11 cellular contexts compared by ENCODE assay signal in genomic region chr14:61555056-61555838, GRCh38.
A peak's percentile ranks its signal among the peaks of the same experiment; 100 is the strongest.
DNase-seq lines count a peak whose midpoint lies in the region; ATAC-seq and TF ChIP-seq lines count a peak whose summit lies in the region.
"Had no signal": no experiment of that assay in that cellular context is flagged by ENCODE, and none has a peak within 500 bp of the region (broad histone marks: within the 10 kb centered on the region; RNA-seq: fewer than 3 reads in every experiment).

No MANE protein-coding gene starts in this region.

- TF ChIP-seq CTCF in RWPE1 (conservative IDR thresholded peaks at IDR 0.05; ENCODE audit: low read depth) (no peak), epithelial cell of esophagus (IDR thresholded peaks at IDR 0.05; ENCODE audit: insufficient read depth, low read depth, low read length, missing control alignments) (no peak), neutrophil (IDR thresholded peaks at IDR 0.05) (no peak)

- DNase-seq in CD4-positive, alpha-beta memory T cell = no peak
- DNase-seq in RWPE1 (ENCODE audit: low spot score) (no peak), epithelial cell of esophagus (ENCODE audit: low read depth) (peak; percentile 69)
- no peak for DNase-seq in effector memory CD4-positive, alpha-beta T cell
- DNase-seq in stimulated activated CD8-positive, alpha-beta memory T cell treated with anti-CD3 and anti-CD28 coated beads, Interleukin-4, amount 100 ng/mL, for 48 hours = no peak
- DNase-seq: activated naive CD4-positive, alpha-beta T cell treated with anti-CD3 and anti-CD28 coated beads, Interleukin-2, amount 10 ng/mL, durations not matched to agents 7 days and 5 days; SHP77; small intestine had no signal

- H3K4me3 Mint-ChIP-seq in CD4-positive, alpha-beta memory T cell = no peak overlapping the region
- H3K4me3 Mint-ChIP-seq: activated naive CD4-positive, alpha-beta T cell treated with anti-CD3 and anti-CD28 coated beads, Interleukin-2, amount 10 ng/mL, durations not matched to agents 7 days and 5 days had no signal

- H3K4me1 ChIP-seq in CD4-positive, alpha-beta memory T cell (ENCODE audit: insufficient read depth, low read length) = peaks cover 21% of the 10 kb centered on the region
- peaks cover 30 to 33% of the 10 kb centered on the region in 2 experiments for H3K4me1 ChIP-seq in neutrophil (ENCODE audit: control insufficient read depth in 1 of 2, insufficient read depth in 1 of 2, low read depth in 1 of 2, low read length in 1 of 2)
- no peaks in the 10 kb centered on the region for H3K4me1 ChIP-seq in effector memory CD4-positive, alpha-beta T cell (ENCODE audit: control insufficient read depth, insufficient read depth, low read length, poor library complexity, severe bottlenecking)

- H3K27ac Mint-ChIP-seq in CD4-positive, alpha-beta memory T cell = peak overlapping the region in 6 of 7 donors; percentile 0 to 83 (median 36)
- H3K27ac Mint-ChIP-seq: activated naive CD4-positive, alpha-beta T cell treated with anti-CD3 and anti-CD28 coated beads, Interleukin-2, amount 10 ng/mL, durations not matched to agents 7 days and 5 days had no signal

- H3K36me3 Mint-ChIP-seq in CD4-positive, alpha-beta memory T cell = peaks cover 17 to 26% of the 10 kb centered on the region in 2 donors

- H3K4me3 ChIP-seq in CD4-positive, alpha-beta memory T cell (ENCODE audit: low read length in 2 of 2) = no peak overlapping the region
- H3K4me3 ChIP-seq in epithelial cell of esophagus (ENCODE audit: low read length) = no peak overlapping the region
- no peak overlapping the region for H3K4me3 ChIP-seq in neutrophil (ENCODE audit: low read depth in 1 of 2, low read length in 1 of 2)
- no peak overlapping the region for H3K4me3 ChIP-seq in effector memory CD4-positive, alpha-beta T cell (ENCODE audit: insufficient read depth, low read depth, low read length, poor library complexity, severe bottlenecking)

- H3K9me3 ChIP-seq in CD4-positive, alpha-beta memory T cell (ENCODE audit: control insufficient read depth in 1 of 2, low read length in 2 of 2) = no peaks in the 10 kb centered on the region
- H3K9me3 ChIP-seq in neutrophil = no peaks in the 10 kb centered on the region
- no peaks in the 10 kb centered on the region for H3K9me3 ChIP-seq in effector memory CD4-positive, alpha-beta T cell (ENCODE audit: control insufficient read depth, low read length)

- CTCF ChIA-PET in CD4-positive, alpha-beta memory T cell (lab: Charles Lee; ENCODE audit: partially characterized antibody) = no interaction called here
- CTCF ChIA-PET in RWPE1 (lab: Yijun Ruan, JAX) = no interaction called here

- no peaks in the 10 kb centered on the region for H3K27me3 ChIP-seq in CD4-positive, alpha-beta memory T cell (ENCODE audit: insufficient read depth, low read length)
- no peaks in the 10 kb centered on the region for H3K27me3 ChIP-seq in neutrophil
- H3K27me3 ChIP-seq in effector memory CD4-positive, alpha-beta T cell (replicated peaks; ENCODE audit: control insufficient read depth, insufficient read depth, low read length, poor library complexity, severe bottlenecking) = no peaks in the 10 kb centered on the region

- intact Hi-C loops in CD4-positive, alpha-beta memory T cell (cut with micrococcal nuclease) = loop anchor here (10.0 kb wide), 1 partner anchor 280 kb away; no protein-coding TSS in a partner anchor

- H3K4me1 Mint-ChIP-seq in CD4-positive, alpha-beta memory T cell = peaks cover 14 to 47% (median 27%) of the 10 kb centered on the region in 4 donors

- peaks cover 0 to 5% (median 0%) of the 10 kb centered on the region in 8 donors for H3K9me3 Mint-ChIP-seq in CD4-positive, alpha-beta memory T cell
- H3K9me3 Mint-ChIP-seq: activated naive CD4-positive, alpha-beta T cell treated with anti-CD3 and anti-CD28 coated beads, Interleukin-2, amount 10 ng/mL, durations not matched to agents 7 days and 5 days had no signal

- H3K36me3 ChIP-seq in CD4-positive, alpha-beta memory T cell (ENCODE audit: insufficient read depth, low read length) = peaks cover 12% of the 10 kb centered on the region
- no peaks in the 10 kb centered on the region for H3K36me3 ChIP-seq in neutrophil
- peaks cover 21% of the 10 kb centered on the region for H3K36me3 ChIP-seq in effector memory CD4-positive, alpha-beta T cell (ENCODE audit: control insufficient read depth, insufficient read depth, low read length)

- POLR2A ChIA-PET in CD4-positive, alpha-beta memory T cell (lab: Charles Lee; ENCODE audit: partially characterized antibody) = no interaction called here
- POLR2A ChIA-PET in RWPE1 (lab: Yijun Ruan, JAX; ENCODE audit: low non-redundant PET) = no interaction called here

- no peaks in the 10 kb centered on the region for H3K27me3 Mint-ChIP-seq in CD4-positive, alpha-beta memory T cell
- H3K27me3 Mint-ChIP-seq: activated naive CD4-positive, alpha-beta T cell treated with anti-CD3 and anti-CD28 coated beads, Interleukin-2, amount 10 ng/mL, durations not matched to agents 7 days and 5 days had no signal

- ATAC-seq in HG03521 (IDR thresholded peaks at IDR 0.05; ENCODE audit: unreplicated experiment) (no peak), HG02642 (IDR thresholded peaks at IDR 0.05; ENCODE audit: poor library complexity, unreplicated experiment) (no peak)

- H3K27ac ChIP-seq in CD4-positive, alpha-beta memory T cell (ENCODE audit: low read depth, low read length) = no peak overlapping the region
- H3K27ac ChIP-seq in RWPE1 (peak overlapping the region; percentile 82), neutrophil (peak overlapping the region; percentile 98)
- no peak overlapping the region for H3K27ac ChIP-seq in effector memory CD4-positive, alpha-beta T cell (ENCODE audit: insufficient read depth, low read length, poor library complexity, severe bottlenecking)

Comparison
In these comparisons a context has a peak if more than half of its experiments do, and no peak if none do; other contexts are left out.
1. H3K27ac ChIP-seq: peak in RWPE1 (single experiment) and neutrophil (single experiment); none in CD4-positive, alpha-beta memory T cell (single experiment) and effector memory CD4-positive, alpha-beta T cell (single experiment).